8 cellular contexts compared by ENCODE assay signal in the genomic region with DNA sequence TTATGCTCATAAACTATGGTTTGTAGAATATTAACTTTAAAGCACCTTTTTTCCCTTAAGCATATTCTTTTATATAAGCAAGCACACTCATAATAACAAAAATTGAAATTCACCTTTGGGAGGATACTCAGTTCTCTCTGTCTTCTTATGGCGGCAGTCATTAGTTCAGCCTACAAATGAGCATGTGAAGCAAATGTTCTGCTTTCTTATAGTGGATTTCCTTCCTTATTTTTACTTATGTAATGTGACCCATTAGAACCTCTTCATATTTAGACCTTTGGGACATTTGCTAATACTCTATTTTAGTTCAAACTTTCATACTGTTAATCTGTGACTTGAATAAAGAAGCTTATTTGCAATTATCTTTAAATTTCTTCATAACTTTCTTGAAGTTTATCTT. TPM values are rescaled to one million over a fixed set of nuclear protein-coding genes. Genes with fewer than 3 reads are reported as not detected.
DNase-seq lines count a peak whose midpoint lies in the region; ATAC-seq and TF ChIP-seq lines count a peak whose summit lies in the region.
"Had no signal": no experiment of that assay in that cellular context is flagged by ENCODE, and none has a peak within 500 bp of the region (broad histone marks: within the 10 kb centered on the region; RNA-seq: fewer than 3 reads in every experiment).

Gene P2RY13, minus strand, starts transcription at position 182 of the 400 bp plus-strand sequence. Its CDS starts 21 bp downstream, at position 161.

- H3K4me3 ChIP-seq in HL-60 (replicated peaks; ENCODE audit: insufficient read depth, low read length) = peak within 1 kb of the TSS; percentile 44
- H3K4me3 ChIP-seq in Peyer's patch = peak within 1 kb of the TSS in 3 of 4 donors; percentile 2 to 16 (median 5)
- H3K4me3 ChIP-seq in psoas muscle = peak within 1 kb of the TSS; percentile 23
- no peak within 1 kb of the TSS for H3K4me3 ChIP-seq in SJCRH30

- H3K4me1 ChIP-seq in Peyer's patch (no peaks in the 10 kb centered on the region), psoas muscle (no peaks in the 10 kb centered on the region), SJCRH30 (no peaks in the 10 kb centered on the region)

- no peak for TF ChIP-seq POLR2A in Peyer's patch (IDR thresholded peaks at IDR 0.05)

- in situ Hi-C loops in GM13976 (cut with MboI; ENCODE audit: low sequenced_read_pairs, unreplicated experiment) = no loop called here

- H3K27ac ChIP-seq in HL-60 (replicated peaks) (peak within 1 kb of the TSS; percentile 72), Peyer's patch (peak within 1 kb of the TSS in 1 of 4 donors; percentile 25), epithelial cell of prostate (peak within 1 kb of the TSS; percentile 10), psoas muscle (no peak within 1 kb of the TSS), SJCRH30 (no peak within 1 kb of the TSS)

- no peaks in the 10 kb centered on the region for H3K36me3 ChIP-seq in Peyer's patch
- H3K36me3 ChIP-seq in psoas muscle (ENCODE audit: insufficient read depth in 1 of 2, low read depth in 1 of 2) = no peaks in the 10 kb centered on the region
- no peaks in the 10 kb centered on the region for H3K36me3 ChIP-seq in SJCRH30

- intact Hi-C loops in psoas muscle (cut with DNase I) = loop anchor here in 1 of 2 donors (5.0 kb wide), 1 partner anchor 102 kb away; no protein-coding TSS in a partner anchor

- H3K9me3 ChIP-seq in Peyer's patch (no peaks in the 10 kb centered on the region), psoas muscle (no peaks in the 10 kb centered on the region), SJCRH30 (replicated peaks) (no peaks in the 10 kb centered on the region)

- no peak for TF ChIP-seq CTCF in HL-60 (IDR thresholded peaks at IDR 0.05; ENCODE audit: insufficient read depth, low read length)
- TF ChIP-seq CTCF in Peyer's patch (IDR thresholded peaks at IDR 0.05) = no peak
- TF ChIP-seq CTCF in psoas muscle (IDR thresholded peaks at IDR 0.05) = no peak
- TF ChIP-seq CTCF in GM13976 (IDR thresholded peaks at IDR 0.05; ENCODE audit: borderline replicate concordance, control extremely low read depth, extremely low read depth, insufficient read depth, missing control alignments) = no peak

- ATAC-seq in psoas muscle = no peak
- ATAC-seq in HG03460 (IDR thresholded peaks at IDR 0.05; ENCODE audit: unreplicated experiment) = no peak

- no peaks in the 10 kb centered on the region for H3K27me3 ChIP-seq in HL-60 (ENCODE audit: insufficient read depth, poor library complexity, severe bottlenecking)
- H3K27me3 ChIP-seq in Peyer's patch = no peaks in the 10 kb centered on the region
- H3K27me3 ChIP-seq in psoas muscle (ENCODE audit: insufficient read depth in 3 of 3, low read length in 2 of 3) = no peaks in the 10 kb centered on the region
- H3K27me3 ChIP-seq in SJCRH30 = no peaks in the 10 kb centered on the region

- DNase-seq in HL-60 (ENCODE audit: low read depth in 1 of 2, low spot score in 1 of 2) (no peak), Peyer's patch (no peak), epithelial cell of prostate (ENCODE audit: low read depth, low spot score) (no peak), psoas muscle (no peak), GM13976 (ENCODE audit: low spot score) (no peak), SJCRH30 (no peak)
- DNase-seq: activated CD4-positive, alpha-beta T cell treated with anti-CD3 and anti-CD28 coated beads for 4 hours had no signal

- WGBS in psoas muscle, 3 donors = 77 to 84% (median 81%) methylated on average over 1 of the region's 1 CpG

RNA-seq across cellular contexts. Expression of gene P2RY13, which starts in this region (rescaled TPM):
- total RNA-seq in Peyer's patch (1 to 10 TPM in 1 of 4 donors, under 1 TPM in 1, not detected in 2; 0.67 to 1.7 TPM), psoas muscle (under 1 TPM; 0.28 to 0.88 (median 0.67) TPM)
- polyA plus RNA-seq in psoas muscle = under 1 TPM; 0.03 to 0.12 (median 0.07) TPM
- total RNA-seq in SJCRH30 (2014; rRNA removed; shearing (Covaris generic)) = not detected in 2 replicates

Comparison
In these comparisons a context has a peak if more than half of its experiments do, and no peak if none do; other contexts are left out.
1. H3K27ac ChIP-seq: peak in HL-60 (single experiment) and epithelial cell of prostate (single experiment); none in psoas muscle (single experiment) and SJCRH30 (single experiment).